Comparison of ENCODE assay signal across 8 cellular contexts in the genomic region with DNA sequence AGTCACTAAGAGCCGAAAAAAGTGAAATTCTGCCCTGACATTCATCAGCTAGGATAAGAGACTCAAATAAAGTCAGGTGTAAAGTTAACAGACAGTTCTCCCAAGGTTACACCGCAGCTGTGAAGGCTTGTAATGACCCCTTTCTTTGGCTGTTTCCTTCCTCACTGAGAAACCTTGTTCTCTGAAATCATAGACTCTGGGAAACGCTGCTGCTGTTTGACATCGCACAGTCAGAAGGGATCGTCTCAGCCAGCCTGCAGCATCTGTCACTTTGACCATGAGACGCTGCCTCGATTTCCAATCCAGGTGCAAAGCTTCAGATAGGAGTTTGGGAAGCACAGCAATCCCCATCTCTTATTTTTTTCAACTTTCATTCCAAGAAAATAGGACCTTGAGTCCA. TPM values are rescaled to one million over a fixed set of nuclear protein-coding genes. Genes with fewer than 3 reads are reported as not detected.
A peak's percentile ranks its signal among the peaks of the same experiment; 100 is the strongest.
DNase-seq lines count a peak whose midpoint lies in the region; ATAC-seq and TF ChIP-seq lines count a peak whose summit lies in the region.

No MANE protein-coding gene starts in this region.

- H3K36me3 ChIP-seq in ACC112 (ENCODE audit: insufficient read depth, low read length) (no peaks in the 10 kb centered on the region), brain microvascular endothelial cell (replicated peaks) (no peaks in the 10 kb centered on the region), mucosa of descending colon (ENCODE audit: low read depth) (no peaks in the 10 kb centered on the region)

- intact Hi-C loops in mucosa of descending colon (cut with DNase I, micrococcal nuclease): no loop called here

- H3K4me3 ChIP-seq in ACC112 (ENCODE audit: low read depth, low read length): peak overlapping the region; percentile 84
- peak overlapping the region; percentile 77 for H3K4me3 ChIP-seq in HFF-Myc (replicated peaks; ENCODE audit: low read depth, low read length)
- H3K4me3 ChIP-seq in brain microvascular endothelial cell (ENCODE audit: low read depth, low read length): peak overlapping the region; percentile 69
- H3K4me3 ChIP-seq in mucosa of descending colon: peak overlapping the region; percentile 48

- no peak for ATAC-seq in mucosa of descending colon
- ATAC-seq in GM21447 (IDR thresholded peaks at IDR 0.05; ENCODE audit: unreplicated experiment): no peak

- no peaks in the 10 kb centered on the region for H3K27me3 ChIP-seq in ACC112 (ENCODE audit: insufficient read depth, low read length)
- H3K27me3 ChIP-seq in brain microvascular endothelial cell (replicated peaks): no peaks in the 10 kb centered on the region

- H3K4me1 ChIP-seq in ACC112 (ENCODE audit: control insufficient read depth, insufficient read depth, low read length, unreplicated experiment): no peaks in the 10 kb centered on the region
- peaks cover 31% of the 10 kb centered on the region for H3K4me1 ChIP-seq in mucosa of descending colon (ENCODE audit: low read depth)

- TF ChIP-seq CTCF in HFF-Myc (IDR thresholded peaks at IDR 0.05; ENCODE audit: low read depth, low read length, missing control alignments) (no peak), brain microvascular endothelial cell (IDR thresholded peaks at IDR 0.05; ENCODE audit: low read depth, low read length, missing control alignments) (no peak), mucosa of descending colon (IDR thresholded peaks at IDR 0.05) (no peak)

- in situ Hi-C loops in brain microvascular endothelial cell (cut with HindIII; ENCODE audit: low pct_ligation_motif_present, low sequenced_read_pairs): no loop called here

- no peaks in the 10 kb centered on the region for H3K9me3 ChIP-seq in mucosa of descending colon

- DNase-seq in HFF-Myc (ENCODE audit: extremely low read depth, low read depth): no peak
- no peak for DNase-seq in brain microvascular endothelial cell
- no peak for DNase-seq in mucosa of descending colon
- DNase-seq in stimulated activated CD4-positive, alpha-beta T cell treated with anti-CD3 and anti-CD28 coated beads, Interleukin-4, amount 100 ng/mL, for 24 hours: no peak
- DNase-seq in T1000 (lab: John Stamatoyannopoulos, UW): no peak
- DNase-seq in NCI-H1417 treated with DMSO at 0.1 percent for 48 hours (lab: John Stamatoyannopoulos, UW): no peak

- H2AFZ ChIP-seq in ACC112 (ENCODE audit: low read length, unreplicated experiment): peak overlapping the region; percentile 33

- H3K27ac ChIP-seq in ACC112 (ENCODE audit: low read depth, low read length) (no peak overlapping the region), brain microvascular endothelial cell (no peak overlapping the region)

- no peaks in the 10 kb centered on the region for H3K79me2 ChIP-seq in ACC112 (ENCODE audit: control insufficient read depth, insufficient read depth, low read length, unreplicated experiment)

RNA-seq across cellular contexts. Expression of a gene that starts 0.7 kb away (rescaled TPM):
- total RNA-seq in mucosa of descending colon: 10 to 100 TPM; 46.6 to 82.6 (median 57.4) TPM

RNA-seq across cellular contexts. Expression of a gene that starts 26.1 kb away (rescaled TPM):
- total RNA-seq in mucosa of descending colon: 10 to 100 TPM in 1 of 3 donors, 1 to 10 TPM in 2; 2.4 to 10.1 (median 2.4) TPM

RNA-seq across cellular contexts. Expression of a gene that starts 54.8 kb away (rescaled TPM):
- not detected for total RNA-seq in mucosa of descending colon

RNA-seq across cellular contexts. Expression of a gene that starts 57.7 kb away (rescaled TPM):
- 1 to 10 TPM in 1 of 3 donors, under 1 TPM in 2; 0.17 to 1.5 (median 0.72) TPM for total RNA-seq in mucosa of descending colon

RNA-seq across cellular contexts. Expression of a gene that starts 58.3 kb away (rescaled TPM):
- total RNA-seq in mucosa of descending colon: 10 to 100 TPM in 2 of 3 donors, 1 to 10 TPM in 1; 4.6 to 30.2 (median 21.5) TPM
